1 cellular context compared by ENCODE assay signal in genomic region chr12:57111046-57111698, GRCh38.
TF ChIP-seq lines count a peak whose summit lies in the region.

STAT6 (minus strand) TSS chr12:57111362; CDS start chr12:57108278, 3,084 bp downstream.

TF ChIP-seq in IMR-90, 13 proteins besides CTCF, POLR2A, EP300 and RAD21 (continued from another document):
- peak; percentile 26; the same call in 1 of the 2 replicates for TF ChIP-seq BHLHE40 (IDR thresholded peaks at IDR 0.05; ENCODE audit: low read depth, low read length)
